In the genomic region with DNA sequence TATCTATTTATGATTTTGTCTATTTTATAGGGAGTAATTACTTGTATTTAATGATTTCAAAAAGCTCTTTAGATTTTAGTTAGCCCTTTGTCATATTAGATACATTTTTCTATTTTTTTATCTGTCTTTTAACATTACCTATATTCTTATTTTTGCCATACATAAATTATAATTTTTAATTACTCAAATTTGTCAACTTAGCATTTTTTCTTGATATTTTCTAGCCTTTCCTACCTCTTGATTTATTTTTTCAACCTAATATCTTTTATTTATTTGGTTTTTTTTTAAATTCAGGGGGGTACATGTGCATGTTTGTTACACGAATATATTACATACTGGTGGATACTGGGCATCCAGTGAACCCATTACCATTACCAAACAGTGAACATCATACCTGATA, we compare ENCODE assay signal across 20 cellular contexts.
DNase-seq lines count a peak whose midpoint lies in the region; ATAC-seq, FAIRE-seq and TF ChIP-seq lines count a peak whose summit lies in the region.
"Had no signal": no experiment of that assay in that cellular context is flagged by ENCODE, and none has a peak within 500 bp of the region (broad histone marks: within the 10 kb centered on the region; RNA-seq: fewer than 3 reads in every experiment).

No MANE protein-coding gene starts in this region.

- POLR2A ChIA-PET in A549 (lab: Yijun Ruan, JAX): no interaction called here
- POLR2A ChIA-PET in IMR-90 (lab: Charles Lee; ENCODE audit: unreplicated experiment): no interaction called here
- POLR2A ChIA-PET in K562 (lab: Yijun Ruan, JAX): no interaction called here

- H3K4me1 ChIP-seq in A549 (no peaks in the 10 kb centered on the region), IMR-90 (ENCODE audit: control insufficient read depth, insufficient read depth, low read length) (no peaks in the 10 kb centered on the region), K562 (replicated peaks in 1 of 2; ENCODE audit: control insufficient read depth in 2 of 2, insufficient read depth in 2 of 2, low read length in 2 of 2) (no peaks in the 10 kb centered on the region)

- no peak overlapping the region for H2AK5ac ChIP-seq in IMR-90 (ENCODE audit: low read depth, low read length)

- no peak overlapping the region for H3K23ac ChIP-seq in IMR-90 (ENCODE audit: low read depth, low read length)

- H3K27me3 ChIP-seq in IMR-90 (ENCODE audit: control insufficient read depth, insufficient read depth, low read length): no peaks in the 10 kb centered on the region
- 0 out of 5 replicates have a peak, but pooled peaks cover 0 to 4% of the 10 kb centered on the region in 2 experiments for H3K27me3 ChIP-seq in K562 (ENCODE audit: control insufficient read depth in 2 of 2, insufficient read depth in 2 of 2, low read length in 2 of 2)

- H2AFZ ChIP-seq in IMR-90 (replicated peaks; ENCODE audit: low read length, poor library complexity) (no peak overlapping the region), K562 (ENCODE audit: low read depth, low read length) (no peak overlapping the region)
- H2AFZ ChIP-seq: GM23248 had no signal

- FAIRE-seq in A549 (lab: Jason Lieb, UNC) (no peak), K562 (lab: Jason Lieb, UNC) (no peak), endometrium (lab: Jason Lieb, UNC) (peak; percentile 58)
- FAIRE-seq: GM12878, GM19239 had no signal

- H2BK20ac ChIP-seq in IMR-90 (ENCODE audit: low read depth, low read length): no peak overlapping the region

- H2AK9ac ChIP-seq in IMR-90 (replicated peaks; ENCODE audit: low read depth, low read length, poor library complexity): no peak overlapping the region

- no peak for DNase-seq in A549 (ENCODE audit: low read depth in 1 of 2, low spot score in 1 of 2)
- no peak for DNase-seq in IMR-90
- no peak for DNase-seq in K562 (ENCODE audit: extremely low read depth in 1 of 4, low spot score in 3 of 4)
- no peak for DNase-seq in activated CD4-positive, alpha-beta T cell treated with anti-CD3 and anti-CD28 coated beads, Interleukin-2, amount 50 U/mL, for 4 hours
- no peak for DNase-seq in GF-D8 (lab: John Stamatoyannopoulos, UW)
- DNase-seq: 8988T; C1 segment of cervical spinal cord; Calu3; CD4-positive, alpha-beta memory T cell; COR-L47; DMS53; DMS79 treated with DMSO at 0.1 percent for 48 hours; GM23248; H9 had no signal

- no peaks in the 10 kb centered on the region for H3K79me2 ChIP-seq in K562 (ENCODE audit: control insufficient read depth, insufficient read depth, low read length)

- H3K9me1 ChIP-seq in IMR-90 (ENCODE audit: insufficient read depth, low read length) (no peaks in the 10 kb centered on the region), K562 (ENCODE audit: control insufficient read depth, insufficient read depth, low read length) (no peaks in the 10 kb centered on the region)

- CTCF ChIA-PET in A549 (lab: Yijun Ruan, JAX): no interaction called here
- CTCF ChIA-PET in IMR-90 (lab: Yijun Ruan, JAX): no interaction called here
- CTCF ChIA-PET in K562 (lab: Yijun Ruan, JAX; ENCODE audit: low intra/inter-chr PET ratio): no interaction called here

- WGBS in A549 (ENCODE audit: missing lambda C conversion rate): 0% methylated on average over 1 of the region's 1 CpG
- WGBS in IMR-90 (ENCODE audit: extremely low coverage in 2 of 2, insufficient read length in 1 of 2), 2 experiments: no CpG with 5 or more reads among the region's 1 CpG
- 6% methylated on average over 1 of the region's 1 CpG for WGBS in K562 (ENCODE audit: insufficient coverage, low coverage, missing lambda C conversion rate)

- H4K8ac ChIP-seq in IMR-90 (ENCODE audit: low read depth in 2 of 2, low read length in 2 of 2): no peak overlapping the region

- TF ChIP-seq CTCF in A549 (IDR thresholded peaks at IDR 0.05) (no peak), IMR-90 (conservative IDR thresholded peaks at IDR 0.05; ENCODE audit: low read depth, low read length) (no peak), K562 (IDR thresholded peaks at IDR 0.05 in 2 of 3, conservative IDR thresholded peaks at IDR 0.05 in 1 of 3; ENCODE audit: insufficient read depth in 2 of 3, low read depth in 1 of 3, low read length in 3 of 3) (no peak)

- in situ Hi-C loops in IMR-90 (cut with MboI; ENCODE audit: low sequenced_read_pairs) (no loop called here), K562 (cut with MboI) (no loop called here)

- H3K9ac ChIP-seq in IMR-90 (ENCODE audit: low read depth, low read length): no peak overlapping the region
- H3K9ac ChIP-seq in K562 (ENCODE audit: insufficient read depth in 1 of 2, low read depth in 2 of 2, low read length in 2 of 2): no peak overlapping the region
- H3K9ac ChIP-seq: GM23248 had no signal

- intact Hi-C loops in IMR-90 (cut with micrococcal nuclease): no loop called here
- intact Hi-C loops in K562 (cut with micrococcal nuclease): no loop called here

- TF ChIP-seq RAD21 in A549 (conservative IDR thresholded peaks at IDR 0.05 in 1 of 2, IDR thresholded peaks at IDR 0.05 in 1 of 2) (no peak), IMR-90 (IDR thresholded peaks at IDR 0.05; ENCODE audit: low read length) (no peak), K562 (CRISPR knock-in tag; conservative IDR thresholded peaks at IDR 0.05 in 1 of 2, IDR thresholded peaks at IDR 0.05 in 1 of 2) (no peak)

- no peak overlapping the region for H3K4me3 ChIP-seq in A549
- no peak overlapping the region for H3K4me3 ChIP-seq in IMR-90 (ENCODE audit: insufficient read depth, low read depth, low read length)
- no peak overlapping the region for H3K4me3 ChIP-seq in K562
- H3K4me3 ChIP-seq: GM12878, GM23248 had no signal

- no peaks in the 10 kb centered on the region for H3K79me1 ChIP-seq in IMR-90 (ENCODE audit: low read depth in 1 of 2, low read length in 2 of 2)

- H3K4me2 ChIP-seq in A549 (no peak overlapping the region), IMR-90 (ENCODE audit: low read depth, low read length) (no peak overlapping the region), K562 (ENCODE audit: insufficient read depth, low read length) (no peak overlapping the region)

- no peak for ATAC-seq in A549
- ATAC-seq in IMR-90 (ENCODE audit: low read depth): no peak
- no peak for ATAC-seq in K562
- no peak for ATAC-seq in GM21528 (IDR thresholded peaks at IDR 0.05; ENCODE audit: low FRiP score, unreplicated experiment)
- no peak for ATAC-seq in GM21360 (IDR thresholded peaks at IDR 0.05; ENCODE audit: unreplicated experiment)
- ATAC-seq: GM12878, HCT116 had no signal

- no peak overlapping the region for H2BK15ac ChIP-seq in IMR-90 (ENCODE audit: low read depth, low read length)

- no peak overlapping the region for H3K56ac ChIP-seq in IMR-90 (ENCODE audit: extremely low read depth, insufficient read depth, low read length)

- H3K9me3 ChIP-seq in A549 (no peaks in the 10 kb centered on the region), IMR-90 (ENCODE audit: control insufficient read depth, insufficient read depth, low read length) (peaks cover 4% of the 10 kb centered on the region), K562 (replicated peaks; ENCODE audit: control insufficient read depth, insufficient read depth, low read depth, low read length) (no peaks in the 10 kb centered on the region)

- no peak overlapping the region for H2BK5ac ChIP-seq in IMR-90 (ENCODE audit: low read depth, low read length, poor library complexity, severe bottlenecking)

- H4K20me1 ChIP-seq in IMR-90 (ENCODE audit: insufficient read depth, low read length): no peaks in the 10 kb centered on the region
- no peaks in the 10 kb centered on the region for H4K20me1 ChIP-seq in K562 (replicated peaks; ENCODE audit: control insufficient read depth, insufficient read depth, low read length)

- no peak for TF ChIP-seq EP300 in A549 (IDR thresholded peaks at IDR 0.05)
- no peak for TF ChIP-seq EP300 in K562 (IDR thresholded peaks at IDR 0.05; ENCODE audit: low read length)

- no peak overlapping the region for H3K4ac ChIP-seq in IMR-90 (ENCODE audit: low read depth, low read length)

- H4K5ac ChIP-seq in IMR-90 (ENCODE audit: low read depth, low read length): no peak overlapping the region

- H2BK120ac ChIP-seq in IMR-90 (ENCODE audit: low read depth, low read length): no peak overlapping the region

- dilution Hi-C loops in IMR-90 (cut with HindIII; ENCODE audit: low sequenced_read_pairs, unreplicated experiment): no loop called here

- H3K14ac ChIP-seq in IMR-90 (replicated peaks; ENCODE audit: low read depth, low read length): no peak overlapping the region

- H3K27ac ChIP-seq in A549 (no peak overlapping the region), IMR-90 (ENCODE audit: insufficient read depth, low read length) (no peak overlapping the region), K562 (ENCODE audit: extremely low read depth, low read depth, low read length) (no peak overlapping the region)
- H3K27ac ChIP-seq: GM23248 had no signal

- H4K91ac ChIP-seq in IMR-90 (ENCODE audit: insufficient read depth, low read depth, low read length): no peak overlapping the region

- TF ChIP-seq POLR2A in A549 (IDR thresholded peaks at IDR 0.05; ENCODE audit: low read length) (no peak), IMR-90 (IDR thresholded peaks at IDR 0.05; ENCODE audit: low read depth, low read length) (no peak), K562 (conservative IDR thresholded peaks at IDR 0.05) (no peak)

- BruUV-seq in IMR-90 (replicated peaks; lab: Mats Ljungman, UMichigan): no TSS peak
- no TSS peak for BruUV-seq in K562 (replicated peaks; lab: Mats Ljungman, UMichigan)

- no peak overlapping the region for H3K18ac ChIP-seq in IMR-90 (ENCODE audit: low read depth, low read length)

- H3K36me3 ChIP-seq in IMR-90 (ENCODE audit: control insufficient read depth, insufficient read depth, low read length): no peaks in the 10 kb centered on the region
- no peaks in the 10 kb centered on the region for H3K36me3 ChIP-seq in K562 (ENCODE audit: control insufficient read depth, insufficient read depth, low read length)

TF ChIP-seq in A549, 52 proteins besides CTCF, POLR2A, EP300 and RAD21 (continues in another document):
- TF ChIP-seq FOSB (CRISPR knock-in tag; IDR thresholded peaks at IDR 0.05) (no peak), MAZ (IDR thresholded peaks at IDR 0.05; ENCODE audit: borderline replicate concordance, low read depth, low read length) (no peak), PHF8 (IDR thresholded peaks at IDR 0.05; ENCODE audit: borderline replicate concordance, low read depth) (no peak), EHMT2 (IDR thresholded peaks at IDR 0.05; ENCODE audit: low read depth) (no peak)

TF ChIP-seq in IMR-90, 13 proteins besides CTCF, POLR2A, EP300 and RAD21 (continues in another document):
- TF ChIP-seq MAFK (IDR thresholded peaks at IDR 0.05; ENCODE audit: low read depth, low read length): peak; percentile 64
- no peak for TF ChIP-seq CEBPB (IDR thresholded peaks at IDR 0.05; ENCODE audit: low read depth, low read length)

TF ChIP-seq in K562, 482 proteins besides CTCF, POLR2A, EP300 and RAD21 (continues in another document):
- peak; percentile 87 for TF ChIP-seq C11orf30 (IDR thresholded peaks at IDR 0.05; ENCODE audit: low read depth)
- no peak for TF ChIP-seq TAF15 (IDR thresholded peaks at IDR 0.05; ENCODE audit: low read depth, low read length)
- TF ChIP-seq MAFF (IDR thresholded peaks at IDR 0.05; ENCODE audit: low read length): peak; percentile 64; the same call in 1 of the 2 replicates
- no peak for TF ChIP-seq BCL6 (CRISPR knock-in tag; IDR thresholded peaks at IDR 0.05)
- TF ChIP-seq MAFG (tag; conservative IDR thresholded peaks at IDR 0.05): peak; percentile 78
